9 cellular contexts compared by ENCODE assay signal in the genomic region with DNA sequence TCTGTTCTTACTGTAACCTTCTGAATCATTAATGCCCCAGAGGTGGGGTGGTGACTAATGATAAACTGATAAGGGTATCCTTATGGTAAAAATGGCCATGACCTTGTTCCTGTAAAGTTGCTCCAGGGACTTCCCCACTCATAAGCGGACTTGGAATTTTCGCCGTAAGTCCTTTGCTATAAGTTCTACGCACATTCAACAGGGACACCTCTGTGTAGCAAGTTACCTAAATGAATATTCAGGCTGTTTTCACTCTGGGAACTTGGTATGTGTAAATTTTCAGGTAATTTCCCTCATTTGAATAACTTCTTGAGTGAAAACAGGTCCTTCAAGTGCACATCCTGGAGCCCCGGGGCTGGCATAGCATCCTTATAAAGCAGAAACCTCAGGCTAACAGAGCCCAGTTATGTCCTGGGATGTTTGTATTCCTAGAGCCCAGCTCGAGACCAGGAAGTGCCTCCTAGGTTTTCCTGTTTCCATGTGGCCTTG. TPM values are rescaled to one million over a fixed set of nuclear protein-coding genes. Genes with fewer than 3 reads are reported as not detected.
DNase-seq lines count a peak whose midpoint lies in the region; ATAC-seq and TF ChIP-seq lines count a peak whose summit lies in the region.
"Had no signal": no experiment of that assay in that cellular context is flagged by ENCODE, and none has a peak within 500 bp of the region (broad histone marks: within the 10 kb centered on the region; RNA-seq: fewer than 3 reads in every experiment).

No MANE protein-coding gene starts in this region.

- intact Hi-C loops in sciatic nerve (cut with DNase I) = no loop called here

- DNase-seq in kidney tubule cell (ENCODE audit: low spot score) (peak; percentile 58), MV-4-11 (lab: John Stamatoyannopoulos, UW) (no peak), middle frontal gyrus (ENCODE audit: extremely low spot score, low spot score) (no peak), sciatic nerve (ENCODE audit: low spot score) (no peak)
- DNase-seq: NCI-H510A treated with DMSO at 0.1 percent for 48 hours had no signal

- ATAC-seq in GM18517 (IDR thresholded peaks at IDR 0.05; ENCODE audit: unreplicated experiment) = peak; percentile 70
- peak; percentile 56 for ATAC-seq in GM21526 (IDR thresholded peaks at IDR 0.05; ENCODE audit: low FRiP score, unreplicated experiment)
- peak; percentile 46 for ATAC-seq in HG03442 (IDR thresholded peaks at IDR 0.05; ENCODE audit: unreplicated experiment)
- no peak for ATAC-seq in SK-N-SH treated with all-trans-retinoic acid at 6 μM for 48 hours
- no peak for ATAC-seq in sciatic nerve

TF ChIP-seq in SK-N-SH treated with all-trans-retinoic acid at 6 μM for 48 hours, 23 proteins besides CTCF, POLR2A, EP300 and RAD21:
- no peak for TF ChIP-seq ZNF8 (CRISPR knock-in tag; IDR thresholded peaks at IDR 0.05)
- TF ChIP-seq ZNF70 (CRISPR knock-in tag; IDR thresholded peaks at IDR 0.05) = no peak
- no peak for TF ChIP-seq ZNF565 (CRISPR knock-in tag; conservative IDR thresholded peaks at IDR 0.05; ENCODE audit: low read depth)
- no peak for TF ChIP-seq ESRRG (CRISPR knock-in tag; IDR thresholded peaks at IDR 0.05)
- no peak for TF ChIP-seq GLIS3 (CRISPR knock-in tag; IDR thresholded peaks at IDR 0.05)
- no peak for TF ChIP-seq TOX (CRISPR knock-in tag; IDR thresholded peaks at IDR 0.05; ENCODE audit: borderline replicate concordance)
- TF ChIP-seq RARB (CRISPR knock-in tag; IDR thresholded peaks at IDR 0.05) = no peak
- no peak for TF ChIP-seq BACH2 (CRISPR knock-in tag; IDR thresholded peaks at IDR 0.05; ENCODE audit: borderline replicate concordance)
- TF ChIP-seq ZC3H10 (CRISPR knock-in tag; IDR thresholded peaks at IDR 0.05) = no peak
- TF ChIP-seq SNAI2 (CRISPR knock-in tag; IDR thresholded peaks at IDR 0.05) = no peak
- TF ChIP-seq CSDC2 (CRISPR knock-in tag; IDR thresholded peaks at IDR 0.05) = no peak

RNA-seq across cellular contexts. Expression of a gene that starts 9.4 kb away (rescaled TPM):
- total RNA-seq in sciatic nerve = 85.6 TPM

Comparison
In these comparisons a context has a peak if more than half of its experiments do, and no peak if none do; other contexts are left out.
1. ATAC-seq: peak in GM18517 (single experiment), GM21526 (single experiment) and HG03442 (single experiment); none in SK-N-SH treated with all-trans-retinoic acid at 6 μM for 48 hours (single experiment) and sciatic nerve (single experiment).